In genomic region chr6:134217516-134218140, GRCh38 we compare ENCODE assay signal across 1 cellular context.
TF ChIP-seq lines count a peak whose summit lies in the region.

No MANE protein-coding gene starts in this region.

TF ChIP-seq in H1, 55 proteins besides CTCF, POLR2A, EP300 and RAD21:
- no peak for TF ChIP-seq CREB1 (IDR thresholded peaks at IDR 0.05)
- TF ChIP-seq TAF7 (optimal IDR thresholded peaks at IDR 0.05; ENCODE audit: borderline replicate concordance, low read depth, low read length) = no peak
- TF ChIP-seq E2F6 (IDR thresholded peaks at IDR 0.05) = no peak
- TF ChIP-seq, protein P1, sequence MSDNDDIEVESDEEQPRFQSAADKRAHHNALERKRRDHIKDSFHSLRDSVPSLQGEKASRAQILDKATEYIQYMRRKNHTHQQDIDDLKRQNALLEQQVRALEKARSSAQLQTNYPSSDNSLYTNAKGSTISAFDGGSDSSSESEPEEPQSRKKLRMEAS (IDR thresholded peaks at IDR 0.05) = no peak
- TF ChIP-seq, protein P2, sequence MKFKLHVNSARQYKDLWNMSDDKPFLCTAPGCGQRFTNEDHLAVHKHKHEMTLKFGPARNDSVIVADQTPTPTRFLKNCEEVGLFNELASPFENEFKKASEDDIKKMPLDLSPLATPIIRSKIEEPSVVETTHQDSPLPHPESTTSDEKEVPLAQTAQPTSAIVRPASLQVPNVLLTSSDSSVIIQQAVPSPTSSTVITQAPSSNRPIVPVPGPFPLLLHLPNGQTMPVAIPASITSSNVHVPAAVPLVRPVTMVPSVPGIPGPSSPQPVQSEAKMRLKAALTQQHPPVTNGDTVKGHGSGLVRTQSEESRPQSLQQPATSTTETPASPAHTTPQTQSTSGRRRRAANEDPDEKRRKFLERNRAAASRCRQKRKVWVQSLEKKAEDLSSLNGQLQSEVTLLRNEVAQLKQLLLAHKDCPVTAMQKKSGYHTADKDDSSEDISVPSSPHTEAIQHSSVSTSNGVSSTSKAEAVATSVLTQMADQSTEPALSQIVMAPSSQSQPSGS (IDR thresholded peaks at IDR 0.05; ENCODE audit: low read length) = no peak
- no peak for TF ChIP-seq JUN (IDR thresholded peaks at IDR 0.05; ENCODE audit: low read depth, low read length)
- TF ChIP-seq MAFK (IDR thresholded peaks at IDR 0.05; ENCODE audit: low read depth, low read length) = no peak
- no peak for TF ChIP-seq ATF3 (IDR thresholded peaks at IDR 0.05; ENCODE audit: insufficient read depth, low read depth, low read length)
- TF ChIP-seq CBX8 (IDR thresholded peaks at IDR 0.05; ENCODE audit: borderline replicate concordance, low read depth, low read length) = no peak
- TF ChIP-seq CTBP2 (IDR thresholded peaks at IDR 0.05; ENCODE audit: borderline replicate concordance, insufficient read depth, insufficient read length, low read length) = no peak
- no peak for TF ChIP-seq CHD1 (IDR thresholded peaks at IDR 0.05; ENCODE audit: low read depth, low read length)
- no peak for TF ChIP-seq JUND (IDR thresholded peaks at IDR 0.05; ENCODE audit: low read length)
- no peak for TF ChIP-seq TEAD4 (IDR thresholded peaks at IDR 0.05; ENCODE audit: low read depth, low read length)
- TF ChIP-seq SAP30 (IDR thresholded peaks at IDR 0.05; ENCODE audit: insufficient read depth, insufficient replicate concordance, low read length) = no peak
- no peak for TF ChIP-seq SP2 (IDR thresholded peaks at IDR 0.05; ENCODE audit: low read length)
- TF ChIP-seq BRCA1 (IDR thresholded peaks at IDR 0.05; ENCODE audit: low read depth, low read length) = no peak
- TF ChIP-seq SIRT6 (IDR thresholded peaks at IDR 0.05; ENCODE audit: low read length) = no peak
